Comparison of ENCODE assay signal across 15 cellular contexts in the genomic region with DNA sequence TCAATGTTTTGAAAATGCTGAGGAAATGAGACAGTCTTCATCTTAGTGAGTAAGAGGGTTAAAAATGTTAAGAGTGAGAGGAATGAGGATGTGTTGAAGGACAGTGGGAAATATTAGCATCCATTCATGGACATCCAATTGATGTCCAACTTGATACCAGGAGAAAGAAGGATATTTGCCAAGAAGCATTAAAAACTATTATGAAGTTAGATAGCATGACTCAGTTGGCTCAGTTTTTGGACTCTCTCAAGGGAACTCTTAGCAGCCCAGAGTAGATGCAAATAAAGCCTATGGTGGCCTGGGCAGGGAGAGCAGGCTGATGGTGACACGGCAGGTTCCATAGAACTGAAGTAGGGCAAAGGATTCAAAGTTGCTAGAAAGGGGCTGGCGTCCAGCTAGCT.
DNase-seq lines count a peak whose midpoint lies in the region; ATAC-seq and TF ChIP-seq lines count a peak whose summit lies in the region.
"Had no signal": no experiment of that assay in that cellular context is flagged by ENCODE, and none has a peak within 500 bp of the region (broad histone marks: within the 10 kb centered on the region; RNA-seq: fewer than 3 reads in every experiment).

No MANE protein-coding gene starts in this region.

- BruUV-seq in PC-3 (replicated peaks; lab: Mats Ljungman, UMichigan) = no TSS peak

- no peaks in the 10 kb centered on the region for H3K36me3 ChIP-seq in PC-3 (ENCODE audit: low read depth, low read length)
- H3K36me3 ChIP-seq in mesodermal cell (ENCODE audit: control insufficient read depth, insufficient read depth, low read length) = no peaks in the 10 kb centered on the region
- no peaks in the 10 kb centered on the region for H3K36me3 ChIP-seq in left ventricle myocardium inferior
- H3K36me3 ChIP-seq: upper lobe of right lung had no signal

- H3K4me3 ChIP-seq in AG10803 (ENCODE audit: low read length) (no peak overlapping the region), PC-3 (ENCODE audit: low read length) (no peak overlapping the region), mesodermal cell (ENCODE audit: extremely low read depth, insufficient read depth, low read length, poor library complexity, severe bottlenecking) (no peak overlapping the region), left ventricle myocardium inferior (no peak overlapping the region)
- H3K4me3 ChIP-seq: upper lobe of right lung had no signal

- no peaks in the 10 kb centered on the region for H3F3A ChIP-seq in PC-3 (ENCODE audit: low read length, unreplicated experiment)

- peak; percentile 89 for ATAC-seq in PC-3
- ATAC-seq: T-cell, upper lobe of right lung had no signal

- H4K20me1 ChIP-seq in PC-3 (ENCODE audit: low read length) = no peaks in the 10 kb centered on the region

- peaks cover 20% of the 10 kb centered on the region for H3K4me1 ChIP-seq in PC-3 (ENCODE audit: insufficient read depth, low read length)
- H3K4me1 ChIP-seq in mesodermal cell (ENCODE audit: control insufficient read depth, insufficient read depth, low read length, poor library complexity, severe bottlenecking) = peaks cover 33% of the 10 kb centered on the region
- peaks cover 6% of the 10 kb centered on the region for H3K4me1 ChIP-seq in left ventricle myocardium inferior

- CTCF ChIA-PET in PC-3 (lab: Charles Lee) = no interaction called here

- peak overlapping the region; percentile 25 for H2AFZ ChIP-seq in PC-3 (ENCODE audit: low read length)

- DNase-seq in AG10803 (ENCODE audit: low read depth) (peak; percentile 97), PC-3 (peak; percentile 87), dermis blood vessel endothelial cell (peak; percentile 83), superior temporal gyrus (ENCODE audit: extremely low spot score) (no peak), cerebellar cortex (ENCODE audit: low spot score) (no peak), left ventricle myocardium inferior (no peak), NOMO-1 (lab: John Stamatoyannopoulos, UW; ENCODE audit: unreplicated experiment in 2 of 2) (no peak)
- DNase-seq: activated CD4-positive, alpha-beta memory T cell treated with anti-CD3 and anti-CD28 coated beads for 36 hours; activated naive CD4-positive, alpha-beta T cell treated with anti-CD3 and anti-CD28 coated beads for 36 hours; effector CD4-positive, alpha-beta T cell; NCI-H1436 treated with DMSO at 0.1 percent for 48 hours; T-cell; upper lobe of right lung had no signal

- no peaks in the 10 kb centered on the region for H3K9me2 ChIP-seq in PC-3 (replicated peaks; ENCODE audit: low read length)

- WGBS in mesodermal cell (ENCODE audit: insufficient coverage in 2 of 2), 2 experiments = 75 to 91% methylated on average over 2 of the region's 2 CpGs

- H3K9ac ChIP-seq in PC-3 (ENCODE audit: low read length) = no peak overlapping the region

- H3K79me2 ChIP-seq in PC-3 (ENCODE audit: low read length) = no peaks in the 10 kb centered on the region

- H3K4me2 ChIP-seq in PC-3 (ENCODE audit: low read length) = peak overlapping the region; percentile 21; the same call in 1 of the 2 replicates

- H3K27me3 ChIP-seq in PC-3 (ENCODE audit: low read length) = no peaks in the 10 kb centered on the region
- no peaks in the 10 kb centered on the region for H3K27me3 ChIP-seq in left ventricle myocardium inferior (ENCODE audit: low read depth)
- H3K27me3 ChIP-seq: upper lobe of right lung had no signal

- TF ChIP-seq CTCF in AG10803 (conservative IDR thresholded peaks at IDR 0.05; ENCODE audit: low read length) = no peak
- no peak for TF ChIP-seq CTCF in PC-3 (conservative IDR thresholded peaks at IDR 0.05; ENCODE audit: low read depth, low read length)
- TF ChIP-seq CTCF in left ventricle myocardium inferior (IDR thresholded peaks at IDR 0.05; ENCODE audit: borderline replicate concordance) = no peak

- no peaks in the 10 kb centered on the region for H3K9me3 ChIP-seq in PC-3 (ENCODE audit: low read length)
- peaks cover 3% of the 10 kb centered on the region for H3K9me3 ChIP-seq in mesodermal cell (ENCODE audit: control insufficient read depth, low read length)
- peaks cover 3% of the 10 kb centered on the region for H3K9me3 ChIP-seq in left ventricle myocardium inferior (replicated peaks)
- H3K9me3 ChIP-seq: upper lobe of right lung had no signal

- POLR2A ChIA-PET in PC-3 (lab: Charles Lee; ENCODE audit: unreplicated experiment) = interaction anchor here (0.6 kb wide), 1 partner anchor 33 kb away, joined by 4 read pairs; no protein-coding TSS in a partner anchor

- intact Hi-C loops in PC-3 (cut with micrococcal nuclease) = loop anchor here (2.0 kb wide), 1 partner anchor 95 kb away; no protein-coding TSS in a partner anchor
- intact Hi-C loops in left ventricle myocardium inferior (cut with micrococcal nuclease) = no loop called here

- H3K27ac ChIP-seq in PC-3 (ENCODE audit: low read length) = peak overlapping the region; percentile 46
- H3K27ac ChIP-seq in mesodermal cell (ENCODE audit: low read depth, low read length, severe bottlenecking) = peak overlapping the region; percentile 60
- no peak overlapping the region for H3K27ac ChIP-seq in left ventricle myocardium inferior (replicated peaks)
- H3K27ac ChIP-seq: C4-2B, upper lobe of right lung had no signal

Comparison
In these comparisons a context has a peak if more than half of its experiments do, and no peak if none do; other contexts are left out.
1. DNase-seq: peak in AG10803 (single experiment), PC-3 (single experiment) and dermis blood vessel endothelial cell (single experiment); none in superior temporal gyrus (single experiment), cerebellar cortex (single experiment), left ventricle myocardium inferior (single experiment) and NOMO-1 (0 of 2).